ENCODE assay signal across 17 cellular contexts in the genomic region with DNA sequence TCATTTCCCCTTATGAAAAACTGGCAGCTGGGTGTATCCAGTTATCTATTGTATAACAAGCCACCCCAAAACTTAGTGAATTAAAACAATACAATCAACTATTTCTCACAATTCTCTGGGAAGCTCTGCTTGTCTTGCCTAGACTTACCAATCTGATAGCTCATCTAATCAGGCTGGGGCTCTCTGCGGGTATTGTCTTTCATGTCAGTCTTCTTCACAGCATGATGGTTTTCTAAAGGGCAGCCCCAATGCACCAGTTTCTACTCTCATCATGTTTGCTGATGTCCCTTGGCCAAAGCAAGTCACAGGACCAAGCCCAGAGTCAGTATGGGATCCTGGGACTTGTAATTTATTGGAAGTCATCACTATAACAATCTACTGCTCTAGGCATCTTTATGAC.
DNase-seq lines count a peak whose midpoint lies in the region; ATAC-seq lines count a peak whose summit lies in the region.
"Had no signal": no experiment of that assay in that cellular context is flagged by ENCODE, and none has a peak within 500 bp of the region (broad histone marks: within the 10 kb centered on the region; RNA-seq: fewer than 3 reads in every experiment).

No MANE protein-coding gene starts in this region.

- H3K4me3 ChIP-seq in mesendoderm (ENCODE audit: low read length) = no peak overlapping the region
- no peak overlapping the region for H3K4me3 ChIP-seq in HAP-1
- H3K4me3 ChIP-seq: BLaER1 had no signal

- H3K79me2 ChIP-seq in mesendoderm (ENCODE audit: control insufficient read depth, insufficient read depth, low read length) = no peaks in the 10 kb centered on the region

- H3K27me3 ChIP-seq in mesendoderm (ENCODE audit: insufficient read depth, low read length, poor library complexity) (no peaks in the 10 kb centered on the region), HAP-1 (ENCODE audit: low read depth) (no peaks in the 10 kb centered on the region)
- H3K27me3 ChIP-seq: BLaER1 had no signal

- no peak overlapping the region for H3K9ac ChIP-seq in mesendoderm (ENCODE audit: low read length)
- H3K9ac ChIP-seq: BLaER1 had no signal

- H3K9me3 ChIP-seq in HAP-1 = no peaks in the 10 kb centered on the region
- H3K9me3 ChIP-seq: BLaER1, Caco-2 had no signal

- no CpG with 5 or more reads among the region's 1 CpG for WGBS in mesendoderm (ENCODE audit: extremely low coverage, insufficient coverage, low lambda C conversion rate)

- ATAC-seq in GM18870 (IDR thresholded peaks at IDR 0.05; ENCODE audit: unreplicated experiment) (no peak), GM19035 (IDR thresholded peaks at IDR 0.05; ENCODE audit: unreplicated experiment) (no peak)
- ATAC-seq: CD8-positive, alpha-beta T cell had no signal

- H4K8ac ChIP-seq in mesendoderm (ENCODE audit: low read depth, low read length) = no peak overlapping the region

- H3K4ac ChIP-seq in mesendoderm (ENCODE audit: low read depth, low read length) = no peak overlapping the region

- H3K4me2 ChIP-seq in mesendoderm (ENCODE audit: low read length) = no peak overlapping the region
- H3K4me2 ChIP-seq: BLaER1 had no signal

- H3K36me3 ChIP-seq in mesendoderm (ENCODE audit: control insufficient read depth, insufficient read depth, low read length) (no peaks in the 10 kb centered on the region), HAP-1 (replicated peaks) (no peaks in the 10 kb centered on the region)
- H3K36me3 ChIP-seq: BLaER1 had no signal

- H4K5ac ChIP-seq in mesendoderm (ENCODE audit: low read length) = no peak overlapping the region

- H3K18ac ChIP-seq in mesendoderm (ENCODE audit: low read length) = no peak overlapping the region

- no peak overlapping the region for H3K27ac ChIP-seq in mesendoderm (ENCODE audit: low read depth, low read length)
- H3K27ac ChIP-seq: 22Rv1, BLaER1, C4-2B had no signal

- H3K4me1 ChIP-seq in mesendoderm (ENCODE audit: control insufficient read depth, low read depth, low read length) (peaks cover 4% of the 10 kb centered on the region), HAP-1 (no peaks in the 10 kb centered on the region; the same call in 1 of the 2 replicates)
- H3K4me1 ChIP-seq: BLaER1 had no signal

- H2BK5ac ChIP-seq in mesendoderm (ENCODE audit: low read length) = no peak overlapping the region

- H3K79me1 ChIP-seq in mesendoderm (ENCODE audit: low read length) = no peaks in the 10 kb centered on the region

- H3K56ac ChIP-seq in mesendoderm (ENCODE audit: low read length) = no peak overlapping the region

- H2BK120ac ChIP-seq in mesendoderm (ENCODE audit: low read depth, low read length) = no peak overlapping the region

- H2BK15ac ChIP-seq in mesendoderm (replicated peaks; ENCODE audit: low read depth) = no peak overlapping the region

- DNase-seq in NCI-H146 (lab: John Stamatoyannopoulos, UW) (peak; percentile 7), NCI-H146 treated with DMSO at 0.1 percent for 48 hours (lab: John Stamatoyannopoulos, UW; ENCODE audit: unreplicated experiment) (no peak), iPS-NIHi11 (ENCODE audit: low spot score) (peak; percentile 7), mesendoderm (peak; percentile 89), HAP-1 (ENCODE audit: low spot score in 2 of 2) (no peak)
- DNase-seq: Caco-2; CD4-positive, CD25-positive, alpha-beta regulatory T cell; CD8-positive, alpha-beta T cell; DMS153; DND-41; GOT3; HCEC 1CT had no signal

- in situ Hi-C loops in HAP-1 (cut with MboI; ENCODE audit: low sequenced_read_pairs) = no loop called here

- no peak overlapping the region for H3K23ac ChIP-seq in mesendoderm (ENCODE audit: low read length)

- H2AK5ac ChIP-seq in mesendoderm (ENCODE audit: low read length) = no peak overlapping the region

Comparison
In these comparisons a context has a peak if more than half of its experiments do, and no peak if none do; other contexts are left out.
1. DNase-seq: peak in NCI-H146 (single experiment), iPS-NIHi11 (single experiment) and mesendoderm (single experiment); none in NCI-H146 treated with DMSO at 0.1 percent for 48 hours (single experiment) and HAP-1 (0 of 2).